In genomic region chr4:87390931-87391782, GRCh38 we compare ENCODE assay signal across 8 cellular contexts. TPM values are rescaled to one million over a fixed set of nuclear protein-coding genes. Genes with fewer than 3 reads are reported as not detected.
DNase-seq lines count a peak whose midpoint lies in the region; TF ChIP-seq lines count a peak whose summit lies in the region.

HSD17B11 (minus strand) TSS chr4:87391188; CDS start chr4:87391070, 118 bp downstream.

- no CpG with 5 or more reads among the region's 42 CpGs for WGBS in H9 (ENCODE audit: extremely low coverage, insufficient read length, low lambda C conversion rate)

- TF ChIP-seq CTCF in H9 (conservative IDR thresholded peaks at IDR 0.05) (peak; percentile 38; the same call in 2 of the 3 replicates), fibroblast of the aortic adventitia (IDR thresholded peaks at IDR 0.05; ENCODE audit: insufficient read depth, low read length) (peak; percentile 32), nephron (IDR thresholded peaks at IDR 0.05; ENCODE audit: unreplicated experiment in 3 of 3) (peak in 2 of 3 experiments; percentile 5 to 16)

- H2BK120ac ChIP-seq in H9 (ENCODE audit: low read depth, low read length, poor library complexity, severe bottlenecking), result no peak within 1 kb of the TSS

- no peak within 1 kb of the TSS for H3K4ac ChIP-seq in H9 (ENCODE audit: low read depth, low read length)

- H3K4me1 ChIP-seq in ES-I3 (ENCODE audit: insufficient read depth, low read length), result no peaks in the 10 kb centered on the region
- no peaks in the 10 kb centered on the region for H3K4me1 ChIP-seq in H9 (ENCODE audit: insufficient read depth, low read length)

- H3K27ac Mint-ChIP-seq in H9, result peak within 1 kb of the TSS; percentile 27 to 90 (median 88)
- H3K27ac Mint-ChIP-seq in nephron, result peak within 1 kb of the TSS; percentile 91 to 94 (median 92)
- H3K27ac Mint-ChIP-seq in stimulated activated naive CD8-positive, alpha-beta T cell treated with anti-CD3 and anti-CD28 coated beads, Interleukin-15, Interleukin-2, amounts not matched to agents 100 ng/mL and 50 ng/mL, for 24 hours, result peak within 1 kb of the TSS; percentile 90

- H4K20me1 ChIP-seq in H9 (ENCODE audit: control insufficient read depth, insufficient read depth, insufficient read length), result no peaks in the 10 kb centered on the region

- no peak within 1 kb of the TSS for H4K8ac ChIP-seq in H9 (replicated peaks; ENCODE audit: insufficient read length, low read depth, low read length)

- H2BK20ac ChIP-seq in H9 (ENCODE audit: low read depth, low read length, poor library complexity, severe bottlenecking), result peak within 1 kb of the TSS; percentile 51

- peaks cover 6% of the 10 kb centered on the region for H3K27me3 Mint-ChIP-seq in H9 (ENCODE audit: low read depth)
- no peaks in the 10 kb centered on the region for H3K27me3 Mint-ChIP-seq in nephron (ENCODE audit: low read depth)
- no peaks in the 10 kb centered on the region for H3K27me3 Mint-ChIP-seq in stimulated activated naive CD8-positive, alpha-beta T cell treated with anti-CD3 and anti-CD28 coated beads, Interleukin-15, Interleukin-2, amounts not matched to agents 100 ng/mL and 50 ng/mL, for 24 hours

- H2BK5ac ChIP-seq in H9 (ENCODE audit: insufficient read length, low read length), result no peak within 1 kb of the TSS

- no peak within 1 kb of the TSS for H4K91ac ChIP-seq in H9 (ENCODE audit: insufficient read length, low read depth, low read length)

- peaks cover 0 to 3% of the 10 kb centered on the region in 2 experiments; a peak in 3 of 5 replicates for H3K9me3 Mint-ChIP-seq in H9
- H3K9me3 Mint-ChIP-seq in nephron, result peaks cover 18% of the 10 kb centered on the region
- no peaks in the 10 kb centered on the region for H3K9me3 Mint-ChIP-seq in stimulated activated naive CD8-positive, alpha-beta T cell treated with anti-CD3 and anti-CD28 coated beads, Interleukin-15, Interleukin-2, amounts not matched to agents 100 ng/mL and 50 ng/mL, for 24 hours

- H2AK5ac ChIP-seq in H9 (ENCODE audit: insufficient read length, low read length), result no peak within 1 kb of the TSS

- H3K9me3 ChIP-seq in ES-I3 (ENCODE audit: control insufficient read depth, insufficient read depth, low read length), result peaks cover 3% of the 10 kb centered on the region; the same call in 1 of the 2 replicates
- no peaks in the 10 kb centered on the region for H3K9me3 ChIP-seq in H9 (ENCODE audit: control insufficient read depth, low read depth, low read length)
- no peaks in the 10 kb centered on the region for H3K9me3 ChIP-seq in MG63

- H3K4me3 Mint-ChIP-seq in H9 (peak within 1 kb of the TSS; percentile 79 to 81), nephron (peak within 1 kb of the TSS; percentile 85 to 93 (median 87))
- peak within 1 kb of the TSS; percentile 96 for H3K4me3 Mint-ChIP-seq in stimulated activated naive CD8-positive, alpha-beta T cell treated with anti-CD3 and anti-CD28 coated beads, Interleukin-15, Interleukin-2, amounts not matched to agents 100 ng/mL and 50 ng/mL, for 24 hours

- no peak within 1 kb of the TSS for H3K27ac ChIP-seq in H9 (ENCODE audit: insufficient read length, low read depth, low read length)

- H3K56ac ChIP-seq in H9 (ENCODE audit: insufficient read length, low read depth, low read length), result no peak within 1 kb of the TSS

- H3K4me1 Mint-ChIP-seq in H9 (peaks cover 13 to 16% of the 10 kb centered on the region in 2 experiments), nephron (peaks cover 26% of the 10 kb centered on the region)
- H3K4me1 Mint-ChIP-seq in stimulated activated naive CD8-positive, alpha-beta T cell treated with anti-CD3 and anti-CD28 coated beads, Interleukin-15, Interleukin-2, amounts not matched to agents 100 ng/mL and 50 ng/mL, for 24 hours (ENCODE audit: low read depth), result peaks cover 44% of the 10 kb centered on the region

- H3K9ac ChIP-seq in ES-I3 (ENCODE audit: low read depth, low read length) (peak within 1 kb of the TSS; percentile 70), H9 (ENCODE audit: extremely low read depth, insufficient read length, low read length) (peak within 1 kb of the TSS; percentile 62)

- H3K36me3 ChIP-seq in ES-I3 (ENCODE audit: insufficient read depth, low read length) (no peaks in the 10 kb centered on the region), MG63 (no peaks in the 10 kb centered on the region)

- peak within 1 kb of the TSS; percentile 85 for H2AFZ ChIP-seq in H9 (ENCODE audit: low read length)

- H3K4me2 ChIP-seq in H9 (ENCODE audit: insufficient read depth, insufficient read length, low read length), result peak within 1 kb of the TSS; percentile 80

- peak within 1 kb of the TSS; percentile 74 for H3K18ac ChIP-seq in H9 (ENCODE audit: insufficient read length, low read depth, low read length)

- H3K23ac ChIP-seq in H9 (ENCODE audit: insufficient read length, low read depth, low read length), result no peak within 1 kb of the TSS

- H3K4me3 ChIP-seq in MG63 (peak within 1 kb of the TSS; percentile 57), fibroblast of the aortic adventitia (ENCODE audit: low read depth, low read length) (peak within 1 kb of the TSS; percentile 71)

- DNase-seq in H9 (peak; percentile 89), MG63 (peak; percentile 82), SHP77 treated with DMSO at 0.1 percent for 48 hours (lab: John Stamatoyannopoulos, UW) (peak; percentile 97), fibroblast of the aortic adventitia (ENCODE audit: low read depth) (peak; percentile 95)
- DNase-seq in activated effector memory CD4-positive, alpha-beta T cell treated with anti-CD3 and anti-CD28 coated beads, Interleukin-2, amount 50 U/mL, for 16 hours, result peak; percentile 91

- no peaks in the 10 kb centered on the region for H3K79me1 ChIP-seq in H9 (ENCODE audit: insufficient read depth, low read depth, low read length, poor library complexity, severe bottlenecking)

- no peaks in the 10 kb centered on the region for H3K27me3 ChIP-seq in H9 (ENCODE audit: insufficient read depth, low read length)
- no peaks in the 10 kb centered on the region for H3K27me3 ChIP-seq in MG63

- no peak within 1 kb of the TSS for H2BK12ac ChIP-seq in H9 (ENCODE audit: insufficient read length, low read depth, low read length)

- no peak within 1 kb of the TSS for H3T11ph ChIP-seq in H9 (ENCODE audit: low read length)

- no peak within 1 kb of the TSS for H4K5ac ChIP-seq in H9 (ENCODE audit: insufficient read length, low read depth, low read length)

- H3K36me3 Mint-ChIP-seq in H9 (ENCODE audit: insufficient read depth in 1 of 3, low read depth in 3 of 3) (peaks cover 5 to 11% (median 6%) of the 10 kb centered on the region in 3 experiments; a peak in 6 of 7 replicates), nephron (ENCODE audit: low read depth) (peaks cover 26% of the 10 kb centered on the region)
- peaks cover 7% of the 10 kb centered on the region for H3K36me3 Mint-ChIP-seq in stimulated activated naive CD8-positive, alpha-beta T cell treated with anti-CD3 and anti-CD28 coated beads, Interleukin-15, Interleukin-2, amounts not matched to agents 100 ng/mL and 50 ng/mL, for 24 hours (ENCODE audit: low read depth)

- peak within 1 kb of the TSS; percentile 82; the same call in 1 of the 2 replicates for H3K14ac ChIP-seq in H9 (ENCODE audit: insufficient read depth, low read length)

- no peak within 1 kb of the TSS for H2BK15ac ChIP-seq in H9 (ENCODE audit: low read depth, low read length)

- H3K79me2 ChIP-seq in H9 (ENCODE audit: insufficient read depth, low read length), result no peaks in the 10 kb centered on the region

- H3K23me2 ChIP-seq in H9 (ENCODE audit: insufficient read length, low read depth, low read length, poor library complexity, severe bottlenecking), result peaks cover 8% of the 10 kb centered on the region

RNA-seq across cellular contexts. Expression of gene HSD17B11, which starts in this region (rescaled TPM):
- total RNA-seq in H9 (2021), result 7.9 and 8.8 TPM in 2 replicates
- 6.6 and 15.5 TPM in 2 replicates for total RNA-seq in MG63 (2014; rRNA removed; shearing (Covaris generic); ENCODE audit: low replicate concordance)
- total RNA-seq in fibroblast of the aortic adventitia (ENCODE audit: low replicate concordance), result 46.8 and 297 TPM in 2 replicates
